ENCODE assay signal across 8 cellular contexts in the genomic region with DNA sequence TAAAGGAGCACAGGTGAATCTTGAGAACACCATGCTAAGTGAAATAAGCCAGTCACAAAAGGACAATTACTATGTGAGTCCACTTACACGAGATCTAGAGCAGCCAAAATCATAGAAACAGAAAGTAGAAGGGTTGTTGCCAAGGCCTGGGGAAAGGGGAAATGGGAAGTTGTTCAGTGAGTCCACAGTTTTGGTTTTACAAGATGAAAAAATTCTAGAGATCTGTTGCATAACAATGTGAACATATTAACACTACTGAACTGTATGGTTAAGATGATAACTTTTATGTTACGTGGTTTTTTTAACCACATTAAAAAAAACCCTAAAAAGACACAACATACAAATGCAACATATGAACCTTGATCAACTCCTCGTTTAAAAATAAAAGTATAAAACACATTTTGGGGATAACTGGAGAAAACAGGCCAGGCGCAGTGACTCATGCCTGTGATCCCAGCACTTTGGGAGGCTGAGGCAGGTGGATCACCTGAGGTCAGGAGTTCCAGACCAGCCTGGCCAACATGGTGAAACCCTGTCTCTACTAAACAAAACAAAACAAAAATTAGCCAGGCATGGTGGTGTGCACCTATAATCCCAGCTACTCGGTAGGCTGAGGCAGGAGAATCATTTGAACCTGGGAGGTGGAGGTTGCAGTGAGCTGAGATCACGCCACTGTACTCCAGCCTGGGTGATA. TPM values are rescaled to one million over a fixed set of nuclear protein-coding genes. Genes with fewer than 3 reads are reported as not detected.
DNase-seq lines count a peak whose midpoint lies in the region; ATAC-seq and TF ChIP-seq lines count a peak whose summit lies in the region.
"Not testable (repeated sequence)": the region's sequence is repeated elsewhere in the genome, so short reads cannot be mapped to it uniquely, and the experiment has no call there.

No MANE protein-coding gene starts in this region.

- peaks cover 29 to 39% (median 35%) of the 10 kb centered on the region in 3 donors for H3K4me1 Mint-ChIP-seq in T-cell
- H3K4me1 Mint-ChIP-seq in activated naive CD8-positive, alpha-beta T cell treated with anti-CD3 and anti-CD28 coated beads, Interleukin-2, amount 10 ng/mL, durations not matched to agents 7 days and 5 days, result peaks cover 14% of the 10 kb centered on the region

- H3K36me3 Mint-ChIP-seq in T-cell, result peaks cover 57% of the 10 kb centered on the region
- H3K36me3 Mint-ChIP-seq in activated naive CD8-positive, alpha-beta T cell treated with anti-CD3 and anti-CD28 coated beads, Interleukin-2, amount 10 ng/mL, durations not matched to agents 7 days and 5 days, result peaks cover 54% of the 10 kb centered on the region

- TF ChIP-seq CTCF in GM12865 (IDR thresholded peaks at IDR 0.05; ENCODE audit: insufficient read depth, low read depth, low read length, missing control alignments); HL-60 (IDR thresholded peaks at IDR 0.05; ENCODE audit: insufficient read depth, low read length); spleen (IDR thresholded peaks at IDR 0.05 in 8 of 11, conservative IDR thresholded peaks at IDR 0.05 in 3 of 11): not testable (repeated sequence)

- peaks cover 0 to 11% (median 2%) of the 10 kb centered on the region in 8 donors for H3K9me3 ChIP-seq in spleen

- not testable (repeated sequence) for H3K9me3 Mint-ChIP-seq in T-cell; activated naive CD8-positive, alpha-beta T cell treated with anti-CD3 and anti-CD28 coated beads, Interleukin-2, amount 10 ng/mL, durations not matched to agents 7 days and 5 days

- peak overlapping the region; percentile 66 to 71 for H3K27ac Mint-ChIP-seq in T-cell
- peak overlapping the region; percentile 5 for H3K27ac Mint-ChIP-seq in activated naive CD8-positive, alpha-beta T cell treated with anti-CD3 and anti-CD28 coated beads, Interleukin-2, amount 10 ng/mL, durations not matched to agents 7 days and 5 days

- H3K27me3 Mint-ChIP-seq in T-cell; activated naive CD8-positive, alpha-beta T cell treated with anti-CD3 and anti-CD28 coated beads, Interleukin-2, amount 10 ng/mL, durations not matched to agents 7 days and 5 days: not testable (repeated sequence)

- CTCF ChIA-PET in T-cell (lab: Charles Lee), result not testable (repeated sequence)

- peaks cover 0 to 81% (median 22%) of the 10 kb centered on the region in 6 donors for H3K36me3 ChIP-seq in spleen

- not testable (repeated sequence) for H3K27me3 ChIP-seq in HL-60 (ENCODE audit: insufficient read depth, poor library complexity, severe bottlenecking); spleen (replicated peaks in 1 of 7)

- ATAC-seq in GM19324 (IDR thresholded peaks at IDR 0.05; ENCODE audit: low FRiP score, unreplicated experiment), result peak; percentile 83
- ATAC-seq in GM21737 (IDR thresholded peaks at IDR 0.05; ENCODE audit: unreplicated experiment), result peak; percentile 74
- ATAC-seq in HG03064 (IDR thresholded peaks at IDR 0.05; ENCODE audit: low read depth, unreplicated experiment), result peak; percentile 72
- ATAC-seq in T-cell (replicated peaks in 1 of 4), result peak; percentile 38 to 79 (median 45)
- ATAC-seq in activated naive CD8-positive, alpha-beta T cell treated with anti-CD3 and anti-CD28 coated beads, Interleukin-2, amount 10 ng/mL, durations not matched to agents 7 days and 5 days (ENCODE audit: low read depth), result peak; percentile 69

- H3K4me1 ChIP-seq in spleen, result peaks cover 10 to 73% (median 34%) of the 10 kb centered on the region in 6 donors

- POLR2A ChIA-PET in T-cell (lab: Charles Lee); activated naive CD8-positive, alpha-beta T cell treated with anti-CD3 and anti-CD28 coated beads, Interleukin-2, amount 10 ng/mL, durations not matched to agents 7 days and 5 days (lab: Charles Lee): not testable (repeated sequence)

- not testable (repeated sequence) for TF ChIP-seq POLR2A in spleen (IDR thresholded peaks at IDR 0.05)

- peak overlapping the region; percentile 0 to 22 (median 2) for H3K4me3 Mint-ChIP-seq in T-cell
- peak overlapping the region; percentile 4 for H3K4me3 Mint-ChIP-seq in activated naive CD8-positive, alpha-beta T cell treated with anti-CD3 and anti-CD28 coated beads, Interleukin-2, amount 10 ng/mL, durations not matched to agents 7 days and 5 days

- peak; percentile 81 for DNase-seq in GM12865 (ENCODE audit: low read depth)
- peak in 1 of 2 experiments; percentile 72 for DNase-seq in HL-60 (ENCODE audit: low read depth in 1 of 2, low spot score in 1 of 2)
- not testable (repeated sequence) for DNase-seq in T-cell; activated naive CD8-positive, alpha-beta T cell treated with anti-CD3 and anti-CD28 coated beads, Interleukin-2, amount 10 ng/mL, durations not matched to agents 7 days and 5 days
- DNase-seq in spleen, result peak; percentile 9

- WGBS in spleen, 5 donors, result 50 to 57% (median 56%) methylated on average over 6 of the region's 6 CpGs

- intact Hi-C loops in spleen (cut with DNase I; ENCODE audit: low total_unique reads), result not testable (repeated sequence)

- not testable (repeated sequence) for H3K4me3 ChIP-seq in GM12865 (ENCODE audit: low read depth, low read length); HL-60 (replicated peaks; ENCODE audit: insufficient read depth, low read length)
- H3K4me3 ChIP-seq in spleen, result peak overlapping the region in 1 of 8 donors; percentile 38

- H3K27ac ChIP-seq in HL-60 (replicated peaks) (peak overlapping the region; percentile 12; the same call in 1 of the 2 replicates), spleen (peak overlapping the region; percentile 30 to 86 (median 71))

RNA-seq across cellular contexts. Expression of gene NAXD, which starts 43.0 kb away (rescaled TPM):
- total RNA-seq in T-cell (10 to 100 TPM; 22.2 to 34.3 (median 29.2) TPM), spleen (10 to 100 TPM; 27.1 to 35.5 (median 34.0) TPM)
- 10 to 100 TPM; 31.3 TPM for total RNA-seq in activated naive CD8-positive, alpha-beta T cell treated with anti-CD3 and anti-CD28 coated beads, Interleukin-2, amount 10 ng/mL, durations not matched to agents 7 days and 5 days
- 10 to 100 TPM; 25.1 to 40.9 (median 35.8) TPM for polyA plus RNA-seq in spleen

RNA-seq across cellular contexts. Expression of gene CARS2, which starts 47.6 kb away (rescaled TPM):
- total RNA-seq in T-cell (100 to 1,000 TPM in 1 of 5 donors, 10 to 100 TPM in 4; 74.2 to 102 (median 85.4) TPM), spleen (100 to 1,000 TPM in 1 of 7 donors, 10 to 100 TPM in 6; 63.9 to 113 (median 77.9) TPM)
- total RNA-seq in activated naive CD8-positive, alpha-beta T cell treated with anti-CD3 and anti-CD28 coated beads, Interleukin-2, amount 10 ng/mL, durations not matched to agents 7 days and 5 days, result 10 to 100 TPM; 78.9 to 84.8 TPM
- polyA plus RNA-seq in spleen, result 100 to 1,000 TPM in 2 of 3 donors, 10 to 100 TPM in 1; 69.5 to 109 (median 105) TPM

RNA-seq across cellular contexts. Expression of gene ING1, which starts 55.1 kb away (rescaled TPM):
- total RNA-seq in T-cell, result 10 to 100 TPM in 4 of 5 donors, 1 to 10 TPM in 1; 9.9 to 29.4 (median 25.8) TPM
- total RNA-seq in activated naive CD8-positive, alpha-beta T cell treated with anti-CD3 and anti-CD28 coated beads, Interleukin-2, amount 10 ng/mL, durations not matched to agents 7 days and 5 days, result 10 to 100 TPM; 19.5 to 21.1 TPM
- total RNA-seq in spleen, result 10 to 100 TPM; 15.1 to 32.4 (median 22.9) TPM
- polyA plus RNA-seq in spleen, result 10 to 100 TPM; 10.5 to 16.0 (median 12.0) TPM
